In genomic region chr11:83970061-83970671, GRCh38 we compare ENCODE assay signal across 1 cellular context.
A peak's percentile ranks its signal among the peaks of the same experiment; 100 is the strongest.
TF ChIP-seq lines count a peak whose summit lies in the region.

No MANE protein-coding gene starts in this region.

TF ChIP-seq in GM12878, 131 proteins besides CTCF, POLR2A, EP300 and RAD21 (continued from another document and continues in another):
- TF ChIP-seq, protein P1, sequence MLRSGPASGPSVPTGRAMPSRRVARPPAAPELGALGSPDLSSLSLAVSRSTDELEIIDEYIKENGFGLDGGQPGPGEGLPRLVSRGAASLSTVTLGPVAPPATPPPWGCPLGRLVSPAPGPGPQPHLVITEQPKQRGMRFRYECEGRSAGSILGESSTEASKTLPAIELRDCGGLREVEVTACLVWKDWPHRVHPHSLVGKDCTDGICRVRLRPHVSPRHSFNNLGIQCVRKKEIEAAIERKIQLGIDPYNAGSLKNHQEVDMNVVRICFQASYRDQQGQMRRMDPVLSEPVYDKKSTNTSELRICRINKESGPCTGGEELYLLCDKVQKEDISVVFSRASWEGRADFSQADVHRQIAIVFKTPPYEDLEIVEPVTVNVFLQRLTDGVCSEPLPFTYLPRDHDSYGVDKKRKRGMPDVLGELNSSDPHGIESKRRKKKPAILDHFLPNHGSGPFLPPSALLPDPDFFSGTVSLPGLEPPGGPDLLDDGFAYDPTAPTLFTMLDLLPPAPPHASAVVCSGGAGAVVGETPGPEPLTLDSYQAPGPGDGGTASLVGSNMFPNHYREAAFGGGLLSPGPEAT (IDR thresholded peaks at IDR 0.05; ENCODE audit: low read depth): peak; percentile 80
- TF ChIP-seq CHD4 (IDR thresholded peaks at IDR 0.05) (no peak), ZNF24 (IDR thresholded peaks at IDR 0.05) (peak; percentile 43; the same call in 1 of the 2 replicates), ZNF274 (IDR thresholded peaks at IDR 0.05; ENCODE audit: insufficient read depth, insufficient read length) (no peak), BHLHE40 (IDR thresholded peaks at IDR 0.05; ENCODE audit: borderline replicate concordance in 1 of 2, low read depth in 2 of 2, low read length in 1 of 2) (peak; percentile 52 to 57; a peak in 3 of 4 replicates), NR2F1 (conservative IDR thresholded peaks at IDR 0.05) (peak; percentile 70), ATF2 (IDR thresholded peaks at IDR 0.05; ENCODE audit: low read length) (peak; percentile 73), MXI1 (IDR thresholded peaks at IDR 0.05; ENCODE audit: low read depth, low read length) (peak; percentile 44; the same call in 1 of the 2 replicates), NBN (IDR thresholded peaks at IDR 0.05) (peak; percentile 48), ETV6 (conservative IDR thresholded peaks at IDR 0.05 in 1 of 2, IDR thresholded peaks at IDR 0.05 in 1 of 2; ENCODE audit: borderline replicate concordance in 1 of 2, low read depth in 1 of 2) (no peak), SPI1 (IDR thresholded peaks at IDR 0.05; ENCODE audit: borderline replicate concordance, insufficient read depth, low read depth, low read length) (peak; percentile 37; the same call in 1 of the 2 replicates), MEF2A (IDR thresholded peaks at IDR 0.05; ENCODE audit: insufficient read depth, low read depth, low read length) (0 out of 2 replicates have a peak, but pooled peaks have one; percentile 57), CEBPZ (IDR thresholded peaks at IDR 0.05; ENCODE audit: low read depth, low read length) (no peak), SKIL (IDR thresholded peaks at IDR 0.05; ENCODE audit: low read depth, poor library complexity, severe bottlenecking) (peak; percentile 42), ATF7 (IDR thresholded peaks at IDR 0.05; ENCODE audit: low read depth) (peak; percentile 59), PKNOX1 (IDR thresholded peaks at IDR 0.05) (peak; percentile 71; the same call in 1 of the 2 replicates), CREM (IDR thresholded peaks at IDR 0.05; ENCODE audit: low read depth) (no peak), NRF1 (conservative IDR thresholded peaks at IDR 0.05; ENCODE audit: low read depth, low read length) (no peak), FOXM1 (IDR thresholded peaks at IDR 0.05; ENCODE audit: low read depth, low read length) (0 out of 2 replicates have a peak, but pooled peaks have one; percentile 62), IRF4 (IDR thresholded peaks at IDR 0.05; ENCODE audit: low read depth, low read length) (peak; percentile 49; the same call in 1 of the 2 replicates), ZNF217 (IDR thresholded peaks at IDR 0.05) (peak; percentile 65; the same call in 1 of the 2 replicates), CBX5 (IDR thresholded peaks at IDR 0.05; ENCODE audit: low read depth) (0 out of 2 replicates have a peak, but pooled peaks have one; percentile 48), MEF2B (IDR thresholded peaks at IDR 0.05; ENCODE audit: partially characterized antibody, poor library complexity, severe bottlenecking) (peak; percentile 86)
- TF ChIP-seq, protein P2, sequence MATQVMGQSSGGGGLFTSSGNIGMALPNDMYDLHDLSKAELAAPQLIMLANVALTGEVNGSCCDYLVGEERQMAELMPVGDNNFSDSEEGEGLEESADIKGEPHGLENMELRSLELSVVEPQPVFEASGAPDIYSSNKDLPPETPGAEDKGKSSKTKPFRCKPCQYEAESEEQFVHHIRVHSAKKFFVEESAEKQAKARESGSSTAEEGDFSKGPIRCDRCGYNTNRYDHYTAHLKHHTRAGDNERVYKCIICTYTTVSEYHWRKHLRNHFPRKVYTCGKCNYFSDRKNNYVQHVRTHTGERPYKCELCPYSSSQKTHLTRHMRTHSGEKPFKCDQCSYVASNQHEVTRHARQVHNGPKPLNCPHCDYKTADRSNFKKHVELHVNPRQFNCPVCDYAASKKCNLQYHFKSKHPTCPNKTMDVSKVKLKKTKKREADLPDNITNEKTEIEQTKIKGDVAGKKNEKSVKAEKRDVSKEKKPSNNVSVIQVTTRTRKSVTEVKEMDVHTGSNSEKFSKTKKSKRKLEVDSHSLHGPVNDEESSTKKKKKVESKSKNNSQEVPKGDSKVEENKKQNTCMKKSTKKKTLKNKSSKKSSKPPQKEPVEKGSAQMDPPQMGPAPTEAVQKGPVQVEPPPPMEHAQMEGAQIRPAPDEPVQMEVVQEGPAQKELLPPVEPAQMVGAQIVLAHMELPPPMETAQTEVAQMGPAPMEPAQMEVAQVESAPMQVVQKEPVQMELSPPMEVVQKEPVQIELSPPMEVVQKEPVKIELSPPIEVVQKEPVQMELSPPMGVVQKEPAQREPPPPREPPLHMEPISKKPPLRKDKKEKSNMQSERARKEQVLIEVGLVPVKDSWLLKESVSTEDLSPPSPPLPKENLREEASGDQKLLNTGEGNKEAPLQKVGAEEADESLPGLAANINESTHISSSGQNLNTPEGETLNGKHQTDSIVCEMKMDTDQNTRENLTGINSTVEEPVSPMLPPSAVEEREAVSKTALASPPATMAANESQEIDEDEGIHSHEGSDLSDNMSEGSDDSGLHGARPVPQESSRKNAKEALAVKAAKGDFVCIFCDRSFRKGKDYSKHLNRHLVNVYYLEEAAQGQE (IDR thresholded peaks at IDR 0.05; ENCODE audit: low read depth, low read length): no peak
- TF ChIP-seq, protein P3, sequence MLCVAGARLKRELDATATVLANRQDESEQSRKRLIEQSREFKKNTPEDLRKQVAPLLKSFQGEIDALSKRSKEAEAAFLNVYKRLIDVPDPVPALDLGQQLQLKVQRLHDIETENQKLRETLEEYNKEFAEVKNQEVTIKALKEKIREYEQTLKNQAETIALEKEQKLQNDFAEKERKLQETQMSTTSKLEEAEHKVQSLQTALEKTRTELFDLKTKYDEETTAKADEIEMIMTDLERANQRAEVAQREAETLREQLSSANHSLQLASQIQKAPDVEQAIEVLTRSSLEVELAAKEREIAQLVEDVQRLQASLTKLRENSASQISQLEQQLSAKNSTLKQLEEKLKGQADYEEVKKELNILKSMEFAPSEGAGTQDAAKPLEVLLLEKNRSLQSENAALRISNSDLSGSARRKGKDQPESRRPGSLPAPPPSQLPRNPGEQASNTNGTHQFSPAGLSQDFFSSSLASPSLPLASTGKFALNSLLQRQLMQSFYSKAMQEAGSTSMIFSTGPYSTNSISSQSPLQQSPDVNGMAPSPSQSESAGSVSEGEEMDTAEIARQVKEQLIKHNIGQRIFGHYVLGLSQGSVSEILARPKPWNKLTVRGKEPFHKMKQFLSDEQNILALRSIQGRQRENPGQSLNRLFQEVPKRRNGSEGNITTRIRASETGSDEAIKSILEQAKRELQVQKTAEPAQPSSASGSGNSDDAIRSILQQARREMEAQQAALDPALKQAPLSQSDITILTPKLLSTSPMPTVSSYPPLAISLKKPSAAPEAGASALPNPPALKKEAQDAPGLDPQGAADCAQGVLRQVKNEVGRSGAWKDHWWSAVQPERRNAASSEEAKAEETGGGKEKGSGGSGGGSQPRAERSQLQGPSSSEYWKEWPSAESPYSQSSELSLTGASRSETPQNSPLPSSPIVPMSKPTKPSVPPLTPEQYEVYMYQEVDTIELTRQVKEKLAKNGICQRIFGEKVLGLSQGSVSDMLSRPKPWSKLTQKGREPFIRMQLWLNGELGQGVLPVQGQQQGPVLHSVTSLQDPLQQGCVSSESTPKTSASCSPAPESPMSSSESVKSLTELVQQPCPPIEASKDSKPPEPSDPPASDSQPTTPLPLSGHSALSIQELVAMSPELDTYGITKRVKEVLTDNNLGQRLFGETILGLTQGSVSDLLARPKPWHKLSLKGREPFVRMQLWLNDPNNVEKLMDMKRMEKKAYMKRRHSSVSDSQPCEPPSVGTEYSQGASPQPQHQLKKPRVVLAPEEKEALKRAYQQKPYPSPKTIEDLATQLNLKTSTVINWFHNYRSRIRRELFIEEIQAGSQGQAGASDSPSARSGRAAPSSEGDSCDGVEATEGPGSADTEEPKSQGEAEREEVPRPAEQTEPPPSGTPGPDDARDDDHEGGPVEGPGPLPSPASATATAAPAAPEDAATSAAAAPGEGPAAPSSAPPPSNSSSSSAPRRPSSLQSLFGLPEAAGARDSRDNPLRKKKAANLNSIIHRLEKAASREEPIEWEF (IDR thresholded peaks at IDR 0.05; ENCODE audit: insufficient replicate concordance, low read depth, low read length): peak; percentile 13
- TF ChIP-seq, protein P4, sequence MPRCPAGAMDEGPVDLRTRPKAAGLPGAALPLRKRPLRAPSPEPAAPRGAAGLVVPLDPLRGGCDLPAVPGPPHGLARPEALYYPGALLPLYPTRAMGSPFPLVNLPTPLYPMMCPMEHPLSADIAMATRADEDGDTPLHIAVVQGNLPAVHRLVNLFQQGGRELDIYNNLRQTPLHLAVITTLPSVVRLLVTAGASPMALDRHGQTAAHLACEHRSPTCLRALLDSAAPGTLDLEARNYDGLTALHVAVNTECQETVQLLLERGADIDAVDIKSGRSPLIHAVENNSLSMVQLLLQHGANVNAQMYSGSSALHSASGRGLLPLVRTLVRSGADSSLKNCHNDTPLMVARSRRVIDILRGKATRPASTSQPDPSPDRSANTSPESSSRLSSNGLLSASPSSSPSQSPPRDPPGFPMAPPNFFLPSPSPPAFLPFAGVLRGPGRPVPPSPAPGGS (IDR thresholded peaks at IDR 0.05; ENCODE audit: borderline replicate concordance, insufficient read depth, low read depth, low read length, poor library complexity, severe bottlenecking): no peak
- TF ChIP-seq, protein P5, sequence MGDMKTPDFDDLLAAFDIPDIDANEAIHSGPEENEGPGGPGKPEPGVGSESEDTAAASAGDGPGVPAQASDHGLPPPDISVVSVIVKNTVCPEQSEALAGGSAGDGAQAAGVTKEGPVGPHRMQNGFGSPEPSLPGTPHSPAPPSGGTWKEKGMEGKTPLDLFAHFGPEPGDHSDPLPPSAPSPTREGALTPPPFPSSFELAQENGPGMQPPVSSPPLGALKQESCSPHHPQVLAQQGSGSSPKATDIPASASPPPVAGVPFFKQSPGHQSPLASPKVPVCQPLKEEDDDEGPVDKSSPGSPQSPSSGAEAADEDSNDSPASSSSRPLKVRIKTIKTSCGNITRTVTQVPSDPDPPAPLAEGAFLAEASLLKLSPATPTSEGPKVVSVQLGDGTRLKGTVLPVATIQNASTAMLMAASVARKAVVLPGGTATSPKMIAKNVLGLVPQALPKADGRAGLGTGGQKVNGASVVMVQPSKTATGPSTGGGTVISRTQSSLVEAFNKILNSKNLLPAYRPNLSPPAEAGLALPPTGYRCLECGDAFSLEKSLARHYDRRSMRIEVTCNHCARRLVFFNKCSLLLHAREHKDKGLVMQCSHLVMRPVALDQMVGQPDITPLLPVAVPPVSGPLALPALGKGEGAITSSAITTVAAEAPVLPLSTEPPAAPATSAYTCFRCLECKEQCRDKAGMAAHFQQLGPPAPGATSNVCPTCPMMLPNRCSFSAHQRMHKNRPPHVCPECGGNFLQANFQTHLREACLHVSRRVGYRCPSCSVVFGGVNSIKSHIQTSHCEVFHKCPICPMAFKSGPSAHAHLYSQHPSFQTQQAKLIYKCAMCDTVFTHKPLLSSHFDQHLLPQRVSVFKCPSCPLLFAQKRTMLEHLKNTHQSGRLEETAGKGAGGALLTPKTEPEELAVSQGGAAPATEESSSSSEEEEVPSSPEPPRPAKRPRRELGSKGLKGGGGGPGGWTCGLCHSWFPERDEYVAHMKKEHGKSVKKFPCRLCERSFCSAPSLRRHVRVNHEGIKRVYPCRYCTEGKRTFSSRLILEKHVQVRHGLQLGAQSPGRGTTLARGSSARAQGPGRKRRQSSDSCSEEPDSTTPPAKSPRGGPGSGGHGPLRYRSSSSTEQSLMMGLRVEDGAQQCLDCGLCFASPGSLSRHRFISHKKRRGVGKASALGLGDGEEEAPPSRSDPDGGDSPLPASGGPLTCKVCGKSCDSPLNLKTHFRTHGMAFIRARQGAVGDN (IDR thresholded peaks at IDR 0.05): no peak
